Comparison of ENCODE assay signal across 16 cellular contexts in genomic region chr3:18806633-18807032, GRCh38.
DNase-seq lines count a peak whose midpoint lies in the region; ATAC-seq and TF ChIP-seq lines count a peak whose summit lies in the region.
"Had no signal": no experiment of that assay in that cellular context is flagged by ENCODE, and none has a peak within 500 bp of the region (broad histone marks: within the 10 kb centered on the region; RNA-seq: fewer than 3 reads in every experiment).

No MANE protein-coding gene starts in this region.

- TF ChIP-seq CTCF in RWPE2 (IDR thresholded peaks at IDR 0.05; ENCODE audit: poor library complexity, severe bottlenecking) = no peak
- no peak for TF ChIP-seq CTCF in fibroblast of pulmonary artery (IDR thresholded peaks at IDR 0.05; ENCODE audit: low read length, missing control alignments)
- no peak for TF ChIP-seq CTCF in foreskin fibroblast (IDR thresholded peaks at IDR 0.05; ENCODE audit: low read depth, low read length)

- peaks cover 1 to 2% of the 10 kb centered on the region in 2 donors for H3K36me3 Mint-ChIP-seq in activated T-cell treated with anti-CD3 and anti-CD28 coated beads, Interleukin-2, amount 50 U/mL, for 72 hours (ENCODE audit: insufficient read depth in 2 of 2)
- H3K36me3 Mint-ChIP-seq: CD14-positive monocyte; CD4-positive, alpha-beta memory T cell had no signal

- no peaks in the 10 kb centered on the region for H3K27me3 ChIP-seq in RWPE2 (ENCODE audit: insufficient read depth, poor library complexity, severe bottlenecking)
- H3K27me3 ChIP-seq: BLaER1 had no signal

- no peaks in the 10 kb centered on the region for H3K36me3 ChIP-seq in RWPE2 (ENCODE audit: low read depth)
- H3K36me3 ChIP-seq: BLaER1 had no signal

- H3K9me3 Mint-ChIP-seq in activated T-cell treated with anti-CD3 and anti-CD28 coated beads, Interleukin-2, amount 50 U/mL, for 72 hours = peaks cover 0 to 3% of the 10 kb centered on the region in 2 donors

- no peak for ATAC-seq in activated T-cell treated with anti-CD3 and anti-CD28 coated beads, Interleukin-2, amount 50 U/mL, for 72 hours (replicated peaks in 1 of 2)
- peak; percentile 60 for ATAC-seq in RWPE2 (ENCODE audit: low read depth)
- ATAC-seq in HG02840 (IDR thresholded peaks at IDR 0.05; ENCODE audit: low FRiP score, unreplicated experiment) = no peak

- no peaks in the 10 kb centered on the region for H3K27me3 Mint-ChIP-seq in activated T-cell treated with anti-CD3 and anti-CD28 coated beads, Interleukin-2, amount 50 U/mL, for 72 hours (ENCODE audit: low read depth)

- H3K27ac Mint-ChIP-seq in activated T-cell treated with anti-CD3 and anti-CD28 coated beads, Interleukin-2, amount 50 U/mL, for 72 hours = peak overlapping the region; percentile 7
- H3K27ac Mint-ChIP-seq: CD14-positive monocyte; CD4-positive, alpha-beta memory T cell had no signal

- no peak for DNase-seq in activated T-cell treated with anti-CD3 and anti-CD28 coated beads, Interleukin-2, amount 50 U/mL, for 72 hours
- no peak for DNase-seq in activated T-cell treated with anti-CD3 and anti-CD28 coated beads, Interleukin-2, amount 50 U/mL, for 1 hour
- DNase-seq in RWPE2 (ENCODE audit: low spot score) (no peak), fibroblast of pulmonary artery (ENCODE audit: low read depth) (peak; percentile 22), NCI-H69 (lab: John Stamatoyannopoulos, UW) (no peak), foreskin fibroblast (no peak)
- DNase-seq: 8988T; CD4-positive, alpha-beta memory T cell; DMS153; DMS79 treated with DMSO at 0.1 percent for 48 hours; GF-D8; GOT3; H7 had no signal

- peaks cover 51% of the 10 kb centered on the region for H3K4me1 Mint-ChIP-seq in activated T-cell treated with anti-CD3 and anti-CD28 coated beads, Interleukin-2, amount 50 U/mL, for 72 hours (ENCODE audit: low read depth)
- H3K4me1 Mint-ChIP-seq: CD14-positive monocyte; CD4-positive, alpha-beta memory T cell had no signal

- no peaks in the 10 kb centered on the region for H3K9me3 ChIP-seq in RWPE2 (ENCODE audit: severe bottlenecking)
- H3K9me3 ChIP-seq: BLaER1 had no signal

- no peak overlapping the region for H3K4me3 Mint-ChIP-seq in activated T-cell treated with anti-CD3 and anti-CD28 coated beads, Interleukin-2, amount 50 U/mL, for 72 hours
- H3K4me3 Mint-ChIP-seq: CD14-positive monocyte; CD4-positive, alpha-beta memory T cell had no signal

- peaks cover 14% of the 10 kb centered on the region for H3K4me1 ChIP-seq in RWPE2 (ENCODE audit: insufficient read depth, poor library complexity, severe bottlenecking)
- H3K4me1 ChIP-seq: BLaER1 had no signal

- H3K27ac ChIP-seq in RWPE2 (ENCODE audit: poor library complexity, severe bottlenecking) = no peak overlapping the region
- H3K27ac ChIP-seq: BLaER1 had no signal

- H3K4me3 ChIP-seq in RWPE2 (ENCODE audit: severe bottlenecking) (no peak overlapping the region), fibroblast of pulmonary artery (replicated peaks; ENCODE audit: low read depth, low read length) (no peak overlapping the region), foreskin fibroblast (ENCODE audit: low read depth in 1 of 2, low read length in 2 of 2) (no peak overlapping the region)
- H3K4me3 ChIP-seq: BLaER1 had no signal
